In the genomic region with DNA sequence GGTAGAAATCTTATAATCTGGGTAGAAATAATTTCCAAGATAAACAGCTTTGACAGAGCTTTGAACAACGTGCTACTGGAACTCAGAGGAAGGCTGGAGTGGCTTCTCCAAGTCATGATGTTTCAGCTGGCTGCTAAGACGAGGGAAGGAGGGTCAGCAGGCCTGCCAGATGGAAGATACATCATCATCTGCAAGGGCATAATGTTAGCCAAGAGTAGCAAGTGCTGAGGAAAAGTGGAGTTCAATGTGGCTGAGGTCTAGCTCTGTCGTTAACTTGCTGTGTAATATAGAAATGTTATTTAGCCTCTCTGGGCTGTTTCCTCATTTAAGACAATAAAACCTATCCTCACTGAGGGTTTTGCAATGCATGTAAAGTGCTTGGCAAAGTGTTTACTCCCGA, we compare ENCODE assay signal across 2 cellular contexts.
TF ChIP-seq lines count a peak whose summit lies in the region.

No MANE protein-coding gene starts in this region.

TF ChIP-seq in IMR-90, 13 proteins besides CTCF, POLR2A, EP300 and RAD21:
- no peak for TF ChIP-seq BHLHE40 (IDR thresholded peaks at IDR 0.05; ENCODE audit: low read depth, low read length)
- TF ChIP-seq MAFK (IDR thresholded peaks at IDR 0.05; ENCODE audit: low read depth, low read length): no peak
- TF ChIP-seq RCOR1 (IDR thresholded peaks at IDR 0.05; ENCODE audit: insufficient replicate concordance, low read length): no peak
- TF ChIP-seq NFE2L2 (IDR thresholded peaks at IDR 0.05; ENCODE audit: low read depth, low read length): no peak
- no peak for TF ChIP-seq CHD1 (IDR thresholded peaks at IDR 0.05; ENCODE audit: low read depth, low read length)
- TF ChIP-seq, protein P1, sequence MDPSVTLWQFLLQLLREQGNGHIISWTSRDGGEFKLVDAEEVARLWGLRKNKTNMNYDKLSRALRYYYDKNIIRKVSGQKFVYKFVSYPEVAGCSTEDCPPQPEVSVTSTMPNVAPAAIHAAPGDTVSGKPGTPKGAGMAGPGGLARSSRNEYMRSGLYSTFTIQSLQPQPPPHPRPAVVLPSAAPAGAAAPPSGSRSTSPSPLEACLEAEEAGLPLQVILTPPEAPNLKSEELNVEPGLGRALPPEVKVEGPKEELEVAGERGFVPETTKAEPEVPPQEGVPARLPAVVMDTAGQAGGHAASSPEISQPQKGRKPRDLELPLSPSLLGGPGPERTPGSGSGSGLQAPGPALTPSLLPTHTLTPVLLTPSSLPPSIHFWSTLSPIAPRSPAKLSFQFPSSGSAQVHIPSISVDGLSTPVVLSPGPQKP (IDR thresholded peaks at IDR 0.05; ENCODE audit: borderline replicate concordance, low read depth, low read length): no peak
- no peak for TF ChIP-seq CEBPB (IDR thresholded peaks at IDR 0.05; ENCODE audit: low read depth, low read length)
- TF ChIP-seq, protein P2, sequence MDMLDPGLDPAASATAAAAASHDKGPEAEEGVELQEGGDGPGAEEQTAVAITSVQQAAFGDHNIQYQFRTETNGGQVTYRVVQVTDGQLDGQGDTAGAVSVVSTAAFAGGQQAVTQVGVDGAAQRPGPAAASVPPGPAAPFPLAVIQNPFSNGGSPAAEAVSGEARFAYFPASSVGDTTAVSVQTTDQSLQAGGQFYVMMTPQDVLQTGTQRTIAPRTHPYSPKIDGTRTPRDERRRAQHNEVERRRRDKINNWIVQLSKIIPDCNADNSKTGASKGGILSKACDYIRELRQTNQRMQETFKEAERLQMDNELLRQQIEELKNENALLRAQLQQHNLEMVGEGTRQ (IDR thresholded peaks at IDR 0.05; ENCODE audit: low read depth, low read length): no peak
- no peak for TF ChIP-seq RFX5 (IDR thresholded peaks at IDR 0.05; ENCODE audit: low read depth, low read length)
- TF ChIP-seq MXI1 (IDR thresholded peaks at IDR 0.05; ENCODE audit: borderline replicate concordance, low read depth, low read length): no peak

TF ChIP-seq in WTC11, 78 proteins besides CTCF, POLR2A, EP300 and RAD21:
- TF ChIP-seq, protein P3, sequence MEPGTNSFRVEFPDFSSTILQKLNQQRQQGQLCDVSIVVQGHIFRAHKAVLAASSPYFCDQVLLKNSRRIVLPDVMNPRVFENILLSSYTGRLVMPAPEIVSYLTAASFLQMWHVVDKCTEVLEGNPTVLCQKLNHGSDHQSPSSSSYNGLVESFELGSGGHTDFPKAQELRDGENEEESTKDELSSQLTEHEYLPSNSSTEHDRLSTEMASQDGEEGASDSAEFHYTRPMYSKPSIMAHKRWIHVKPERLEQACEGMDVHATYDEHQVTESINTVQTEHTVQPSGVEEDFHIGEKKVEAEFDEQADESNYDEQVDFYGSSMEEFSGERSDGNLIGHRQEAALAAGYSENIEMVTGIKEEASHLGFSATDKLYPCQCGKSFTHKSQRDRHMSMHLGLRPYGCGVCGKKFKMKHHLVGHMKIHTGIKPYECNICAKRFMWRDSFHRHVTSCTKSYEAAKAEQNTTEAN (CRISPR knock-in tag; IDR thresholded peaks at IDR 0.05): no peak
